9 cellular contexts compared by ENCODE assay signal in the genomic region with DNA sequence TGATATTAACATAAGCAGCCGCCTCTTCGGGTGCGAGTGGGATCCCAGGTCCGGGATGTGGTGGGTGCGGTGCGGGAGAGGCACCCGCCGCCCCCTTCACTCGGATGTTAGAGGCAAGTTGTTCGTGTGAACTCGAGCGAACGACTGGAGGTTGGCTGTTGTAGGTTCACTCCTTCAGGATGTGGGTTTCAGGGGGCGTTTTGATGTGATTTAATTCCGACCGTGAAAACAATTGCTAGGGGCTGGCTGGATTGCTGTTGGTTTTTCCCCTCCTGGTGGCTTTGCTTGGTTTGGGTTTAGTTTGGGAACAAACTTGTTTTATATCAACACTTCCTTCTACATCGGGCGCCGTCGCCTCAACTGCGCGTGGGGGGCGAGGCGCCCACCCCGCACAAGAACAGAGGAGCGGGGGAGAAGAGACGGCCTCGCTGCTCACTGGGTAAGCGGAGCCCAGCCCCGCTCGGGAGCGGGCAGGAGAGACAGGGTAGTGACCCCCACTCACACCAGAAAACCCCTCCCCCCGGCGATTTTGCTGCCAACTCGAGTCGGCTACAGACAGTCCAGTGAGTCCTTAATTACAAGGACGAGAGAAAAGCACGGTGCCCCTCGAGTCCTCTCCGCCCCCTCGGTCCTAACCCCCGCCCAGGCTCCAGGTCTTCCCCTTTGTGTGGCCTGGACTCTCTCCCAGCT. TPM values are rescaled to one million over a fixed set of nuclear protein-coding genes. Genes with fewer than 3 reads are reported as not detected.
A peak's percentile ranks its signal among the peaks of the same experiment; 100 is the strongest.
DNase-seq lines count a peak whose midpoint lies in the region; ATAC-seq and TF ChIP-seq lines count a peak whose summit lies in the region.
"Had no signal": no experiment of that assay in that cellular context is flagged by ENCODE, and none has a peak within 500 bp of the region (broad histone marks: within the 10 kb centered on the region; RNA-seq: fewer than 3 reads in every experiment).

No MANE protein-coding gene starts in this region.

- TF ChIP-seq CTCF in OCI-LY1 (IDR thresholded peaks at IDR 0.05; ENCODE audit: low read length) (no peak), psoas muscle (IDR thresholded peaks at IDR 0.05) (no peak)

- H3K9ac ChIP-seq in OCI-LY1 (ENCODE audit: low read length): no peak overlapping the region

- peak overlapping the region; percentile 80 for H3K4me3 Mint-ChIP-seq in activated T-helper 2 cell treated with anti-CD3 and anti-CD28 coated beads, Interferon-gamma antibody, Interleukin-2, Interleukin-4, amounts not matched to agents 10 μg/mL and 5 μg/mL and 100 μg/mL, durations not matched to agents 14 hours and 24 hours and 36 hours (ENCODE audit: low read depth)
- H3K4me3 Mint-ChIP-seq in stimulated activated naive CD8-positive, alpha-beta T cell treated with anti-CD3 and anti-CD28 coated beads, Interleukin-15, Interleukin-2, amounts not matched to agents 100 ng/mL and 50 ng/mL, for 24 hours: peak overlapping the region; percentile 99

- H2AFZ ChIP-seq in OCI-LY1 (ENCODE audit: low read length): no peak overlapping the region

- WGBS in psoas muscle, 3 donors: 4 to 9% (median 6%) methylated on average over 40 to 42 of the region's 42 CpGs

- ATAC-seq in psoas muscle (no peak), HG02870 (IDR thresholded peaks at IDR 0.05; ENCODE audit: unreplicated experiment) (no peak)

- H3K4me1 ChIP-seq in OCI-LY1 (ENCODE audit: insufficient read depth, low read length, severe bottlenecking): peaks cover 21% of the 10 kb centered on the region
- H3K4me1 ChIP-seq in psoas muscle: peaks cover 14% of the 10 kb centered on the region
- H3K4me1 ChIP-seq in SJCRH30: no peaks in the 10 kb centered on the region

- no peaks in the 10 kb centered on the region for H3K9me3 ChIP-seq in OCI-LY1 (ENCODE audit: low read length)
- no peaks in the 10 kb centered on the region for H3K9me3 ChIP-seq in psoas muscle
- no peaks in the 10 kb centered on the region for H3K9me3 ChIP-seq in SJCRH30 (replicated peaks)

- peaks cover 4% of the 10 kb centered on the region for H3K36me3 Mint-ChIP-seq in activated T-helper 2 cell treated with anti-CD3 and anti-CD28 coated beads, Interferon-gamma antibody, Interleukin-2, Interleukin-4, amounts not matched to agents 10 μg/mL and 5 μg/mL and 100 μg/mL, durations not matched to agents 14 hours and 24 hours and 36 hours (ENCODE audit: low read depth)
- no peaks in the 10 kb centered on the region for H3K36me3 Mint-ChIP-seq in stimulated activated naive CD8-positive, alpha-beta T cell treated with anti-CD3 and anti-CD28 coated beads, Interleukin-15, Interleukin-2, amounts not matched to agents 100 ng/mL and 50 ng/mL, for 24 hours (ENCODE audit: low read depth)

- intact Hi-C loops in activated T-helper 2 cell treated with anti-CD3 and anti-CD28 coated beads, Interferon-gamma antibody, Interleukin-2, Interleukin-4, amounts not matched to agents 10 μg/mL and 5 μg/mL and 100 μg/mL, durations not matched to agents 14 hours and 24 hours and 36 hours (cut with micrococcal nuclease): loop anchor here (2.0 to 5.0 kb wide), 3 partner anchors 34 to 401 kb away; no protein-coding TSS in a partner anchor
- intact Hi-C loops in psoas muscle (cut with DNase I): no loop called here

- H3K4me2 ChIP-seq in OCI-LY1 (ENCODE audit: low read length): peak overlapping the region; percentile 16; the same call in 1 of the 2 replicates

- H3K27ac ChIP-seq in OCI-LY1 (ENCODE audit: low read depth, low read length, poor library complexity, severe bottlenecking): no peak overlapping the region
- H3K27ac ChIP-seq in psoas muscle: no peak overlapping the region
- no peak overlapping the region for H3K27ac ChIP-seq in SJCRH30

- DNase-seq in activated T-helper 2 cell treated with anti-CD3 and anti-CD28 coated beads, Interferon-gamma antibody, Interleukin-2, Interleukin-4, amounts not matched to agents 10 μg/mL and 5 μg/mL and 100 μg/mL, durations not matched to agents 14 hours and 24 hours and 36 hours (ENCODE audit: low spot score): peak; percentile 52
- DNase-seq in left kidney (ENCODE audit: low read depth, low spot score): peak; percentile 76
- no peak for DNase-seq in AG08395 (ENCODE audit: low spot score)
- no peak for DNase-seq in psoas muscle
- DNase-seq in SJCRH30: no peak
- DNase-seq: amniotic stem cell had no signal

- H3K79me2 ChIP-seq in OCI-LY1 (ENCODE audit: insufficient read depth, low read length): peaks cover 9% of the 10 kb centered on the region

- peaks cover 22% of the 10 kb centered on the region for H3K27me3 Mint-ChIP-seq in activated T-helper 2 cell treated with anti-CD3 and anti-CD28 coated beads, Interferon-gamma antibody, Interleukin-2, Interleukin-4, amounts not matched to agents 10 μg/mL and 5 μg/mL and 100 μg/mL, durations not matched to agents 14 hours and 24 hours and 36 hours (ENCODE audit: low read depth)
- H3K27me3 Mint-ChIP-seq in stimulated activated naive CD8-positive, alpha-beta T cell treated with anti-CD3 and anti-CD28 coated beads, Interleukin-15, Interleukin-2, amounts not matched to agents 100 ng/mL and 50 ng/mL, for 24 hours: peaks cover 11% of the 10 kb centered on the region

- no peaks in the 10 kb centered on the region for H3K9me3 Mint-ChIP-seq in activated T-helper 2 cell treated with anti-CD3 and anti-CD28 coated beads, Interferon-gamma antibody, Interleukin-2, Interleukin-4, amounts not matched to agents 10 μg/mL and 5 μg/mL and 100 μg/mL, durations not matched to agents 14 hours and 24 hours and 36 hours
- no peaks in the 10 kb centered on the region for H3K9me3 Mint-ChIP-seq in stimulated activated naive CD8-positive, alpha-beta T cell treated with anti-CD3 and anti-CD28 coated beads, Interleukin-15, Interleukin-2, amounts not matched to agents 100 ng/mL and 50 ng/mL, for 24 hours

- H3K27ac Mint-ChIP-seq in activated T-helper 2 cell treated with anti-CD3 and anti-CD28 coated beads, Interferon-gamma antibody, Interleukin-2, Interleukin-4, amounts not matched to agents 10 μg/mL and 5 μg/mL and 100 μg/mL, durations not matched to agents 14 hours and 24 hours and 36 hours: peak overlapping the region; percentile 66
- H3K27ac Mint-ChIP-seq in stimulated activated naive CD8-positive, alpha-beta T cell treated with anti-CD3 and anti-CD28 coated beads, Interleukin-15, Interleukin-2, amounts not matched to agents 100 ng/mL and 50 ng/mL, for 24 hours: peak overlapping the region; percentile 84

- H3K9me2 ChIP-seq in OCI-LY1 (ENCODE audit: low read depth, low read length): no peaks in the 10 kb centered on the region

- H3K27me3 ChIP-seq in OCI-LY1 (ENCODE audit: insufficient read depth, low read length) (no peaks in the 10 kb centered on the region), psoas muscle (ENCODE audit: insufficient read depth in 3 of 3, low read length in 2 of 3) (peaks cover 3 to 81% (median 40%) of the 10 kb centered on the region in 3 donors), SJCRH30 (no peaks in the 10 kb centered on the region)

- H3K36me3 ChIP-seq in OCI-LY1 (ENCODE audit: insufficient read depth, low read length) (peaks cover 9% of the 10 kb centered on the region; the same call in 1 of the 2 replicates), psoas muscle (ENCODE audit: insufficient read depth in 1 of 2, low read depth in 1 of 2) (no peaks in the 10 kb centered on the region), SJCRH30 (no peaks in the 10 kb centered on the region)

- H4K20me1 ChIP-seq in OCI-LY1 (ENCODE audit: insufficient read depth, low read length): no peaks in the 10 kb centered on the region

- no peaks in the 10 kb centered on the region for H3F3A ChIP-seq in OCI-LY1 (ENCODE audit: insufficient read depth, low read length)

- H3K4me1 Mint-ChIP-seq in activated T-helper 2 cell treated with anti-CD3 and anti-CD28 coated beads, Interferon-gamma antibody, Interleukin-2, Interleukin-4, amounts not matched to agents 10 μg/mL and 5 μg/mL and 100 μg/mL, durations not matched to agents 14 hours and 24 hours and 36 hours (ENCODE audit: low read depth): peaks cover 45% of the 10 kb centered on the region
- H3K4me1 Mint-ChIP-seq in stimulated activated naive CD8-positive, alpha-beta T cell treated with anti-CD3 and anti-CD28 coated beads, Interleukin-15, Interleukin-2, amounts not matched to agents 100 ng/mL and 50 ng/mL, for 24 hours (ENCODE audit: low read depth): peaks cover 44% of the 10 kb centered on the region

- H3K4me3 ChIP-seq in OCI-LY1 (ENCODE audit: low read depth, low read length, poor library complexity, severe bottlenecking): no peak overlapping the region
- H3K4me3 ChIP-seq in psoas muscle: no peak overlapping the region
- H3K4me3 ChIP-seq in SJCRH30: no peak overlapping the region

RNA-seq across cellular contexts. Expression of a gene that starts 3.0 kb away (rescaled TPM):
- 74.0 and 77.0 TPM in 2 replicates for total RNA-seq in activated T-helper 2 cell treated with anti-CD3 and anti-CD28 coated beads, Interferon-gamma antibody, Interleukin-2, Interleukin-4, amounts not matched to agents 10 μg/mL and 5 μg/mL and 100 μg/mL, durations not matched to agents 14 hours and 24 hours and 36 hours
- under 1 TPM; 0.24 to 0.37 (median 0.32) TPM for total RNA-seq in psoas muscle
- under 1 TPM; 0.10 to 0.44 (median 0.18) TPM for polyA plus RNA-seq in psoas muscle
- total RNA-seq in SJCRH30 (2014; rRNA removed; shearing (Covaris generic)): 83.9 and 84.4 TPM in 2 replicates

Comparison
In these comparisons a context has a peak if more than half of its experiments do, and no peak if none do; other contexts are left out.
1. DNase-seq: peak in activated T-helper 2 cell treated with anti-CD3 and anti-CD28 coated beads, Interferon-gamma antibody, Interleukin-2, Interleukin-4, amounts not matched to agents 10 μg/mL and 5 μg/mL and 100 μg/mL, durations not matched to agents 14 hours and 24 hours and 36 hours (single experiment) and left kidney (single experiment); none in AG08395 (single experiment), psoas muscle (0 of 2) and SJCRH30 (0 of 2).
2. RNA of a gene that starts 3.0 kb away (total RNA-seq): 83.9 to 84.4 TPM in SJCRH30 and 74.0 to 77.0 TPM in activated T-helper 2 cell treated with anti-CD3 and anti-CD28 coated beads, Interferon-gamma antibody, Interleukin-2, Interleukin-4, amounts not matched to agents 10 μg/mL and 5 μg/mL and 100 μg/mL, durations not matched to agents 14 hours and 24 hours and 36 hours; 0.24 to 0.37 TPM in psoas muscle; every median in the first group is over 10 times any median in the second.